In genomic region chr7:99380032-99380822, GRCh38 we compare ENCODE assay signal across 1 cellular context.
TF ChIP-seq lines count a peak whose summit lies in the region.

No MANE protein-coding gene starts in this region.

TF ChIP-seq in K562, 482 proteins besides CTCF, POLR2A, EP300 and RAD21 (continued from another document and continues in another):
- TF ChIP-seq PRDM10 (IDR thresholded peaks at IDR 0.05; ENCODE audit: partially characterized antibody) (peak; percentile 29), SNIP1 (IDR thresholded peaks at IDR 0.05; ENCODE audit: low read depth) (peak; percentile 80), POU5F1 (IDR thresholded peaks at IDR 0.05; ENCODE audit: borderline replicate concordance, low read depth, low read length, partially characterized antibody) (no peak), FOXJ3 (CRISPR knock-in tag; IDR thresholded peaks at IDR 0.05) (no peak), MITF (IDR thresholded peaks at IDR 0.05) (no peak), TAF1 (IDR thresholded peaks at IDR 0.05; ENCODE audit: control insufficient read depth, extremely low read depth, insufficient read depth, low read length, severe bottlenecking) (no peak), RERE (CRISPR knock-in tag; IDR thresholded peaks at IDR 0.05; ENCODE audit: borderline replicate concordance) (peak; percentile 20; the same call in 1 of the 2 replicates), SMC3 (conservative IDR thresholded peaks at IDR 0.05; ENCODE audit: insufficient read depth, low read depth, low read length) (0 out of 2 replicates have a peak, but pooled peaks have one; percentile 3), PCBP1 (IDR thresholded peaks at IDR 0.05; ENCODE audit: low read depth, low read length, poor library complexity, severe bottlenecking) (no peak), PURB (CRISPR knock-in tag; IDR thresholded peaks at IDR 0.05; ENCODE audit: low read depth) (no peak), TARDBP (IDR thresholded peaks at IDR 0.05) (0 out of 2 replicates have a peak, but pooled peaks have one; percentile 15), AFF1 (IDR thresholded peaks at IDR 0.05; ENCODE audit: low read depth in 1 of 2, partially characterized antibody in 2 of 2) (no peak), SAP30 (IDR thresholded peaks at IDR 0.05; ENCODE audit: borderline replicate concordance, insufficient read depth, low read depth, low read length, poor library complexity, severe bottlenecking) (peak; percentile 53), RCOR1 (IDR thresholded peaks at IDR 0.05; ENCODE audit: borderline replicate concordance in 1 of 2, low read depth in 2 of 2, low read length in 2 of 2) (peak; percentile 29 to 64; a peak in 2 of 4 replicates), SRF (CRISPR knock-in tag; IDR thresholded peaks at IDR 0.05) (peak in 1 of 2 experiments; percentile 42; a peak in 1 of 4 replicates), ZFPM2 (CRISPR knock-in tag; IDR thresholded peaks at IDR 0.05) (no peak), ZNF699 (CRISPR knock-in tag; IDR thresholded peaks at IDR 0.05; ENCODE audit: insufficient replicate concordance) (peak; percentile 25), SIN3A (IDR thresholded peaks at IDR 0.05; ENCODE audit: borderline replicate concordance in 2 of 2, control insufficient read depth in 1 of 2, low read depth in 2 of 2, low read length in 2 of 2) (0 out of 4 replicates have a peak, but pooled peaks of 1 of the 2 experiments have one; percentile 30), MYBL2 (IDR thresholded peaks at IDR 0.05; ENCODE audit: low read depth) (no peak), MYBL2 (CRISPR knock-in tag; IDR thresholded peaks at IDR 0.05; ENCODE audit: borderline replicate concordance) (no peak)
- TF ChIP-seq, protein P1, sequence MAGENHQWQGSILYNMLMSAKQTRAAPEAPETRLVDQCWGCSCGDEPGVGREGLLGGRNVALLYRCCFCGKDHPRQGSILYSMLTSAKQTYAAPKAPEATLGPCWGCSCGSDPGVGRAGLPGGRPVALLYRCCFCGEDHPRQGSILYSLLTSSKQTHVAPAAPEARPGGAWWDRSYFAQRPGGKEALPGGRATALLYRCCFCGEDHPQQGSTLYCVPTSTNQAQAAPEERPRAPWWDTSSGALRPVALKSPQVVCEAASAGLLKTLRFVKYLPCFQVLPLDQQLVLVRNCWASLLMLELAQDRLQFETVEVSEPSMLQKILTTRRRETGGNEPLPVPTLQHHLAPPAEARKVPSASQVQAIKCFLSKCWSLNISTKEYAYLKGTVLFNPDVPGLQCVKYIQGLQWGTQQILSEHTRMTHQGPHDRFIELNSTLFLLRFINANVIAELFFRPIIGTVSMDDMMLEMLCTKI (IDR thresholded peaks at IDR 0.05; ENCODE audit: partially characterized antibody): no peak
- TF ChIP-seq, protein P2, sequence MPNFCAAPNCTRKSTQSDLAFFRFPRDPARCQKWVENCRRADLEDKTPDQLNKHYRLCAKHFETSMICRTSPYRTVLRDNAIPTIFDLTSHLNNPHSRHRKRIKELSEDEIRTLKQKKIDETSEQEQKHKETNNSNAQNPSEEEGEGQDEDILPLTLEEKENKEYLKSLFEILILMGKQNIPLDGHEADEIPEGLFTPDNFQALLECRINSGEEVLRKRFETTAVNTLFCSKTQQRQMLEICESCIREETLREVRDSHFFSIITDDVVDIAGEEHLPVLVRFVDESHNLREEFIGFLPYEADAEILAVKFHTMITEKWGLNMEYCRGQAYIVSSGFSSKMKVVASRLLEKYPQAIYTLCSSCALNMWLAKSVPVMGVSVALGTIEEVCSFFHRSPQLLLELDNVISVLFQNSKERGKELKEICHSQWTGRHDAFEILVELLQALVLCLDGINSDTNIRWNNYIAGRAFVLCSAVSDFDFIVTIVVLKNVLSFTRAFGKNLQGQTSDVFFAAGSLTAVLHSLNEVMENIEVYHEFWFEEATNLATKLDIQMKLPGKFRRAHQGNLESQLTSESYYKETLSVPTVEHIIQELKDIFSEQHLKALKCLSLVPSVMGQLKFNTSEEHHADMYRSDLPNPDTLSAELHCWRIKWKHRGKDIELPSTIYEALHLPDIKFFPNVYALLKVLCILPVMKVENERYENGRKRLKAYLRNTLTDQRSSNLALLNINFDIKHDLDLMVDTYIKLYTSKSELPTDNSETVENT (CRISPR knock-in tag; IDR thresholded peaks at IDR 0.05): no peak
- TF ChIP-seq, protein P3, sequence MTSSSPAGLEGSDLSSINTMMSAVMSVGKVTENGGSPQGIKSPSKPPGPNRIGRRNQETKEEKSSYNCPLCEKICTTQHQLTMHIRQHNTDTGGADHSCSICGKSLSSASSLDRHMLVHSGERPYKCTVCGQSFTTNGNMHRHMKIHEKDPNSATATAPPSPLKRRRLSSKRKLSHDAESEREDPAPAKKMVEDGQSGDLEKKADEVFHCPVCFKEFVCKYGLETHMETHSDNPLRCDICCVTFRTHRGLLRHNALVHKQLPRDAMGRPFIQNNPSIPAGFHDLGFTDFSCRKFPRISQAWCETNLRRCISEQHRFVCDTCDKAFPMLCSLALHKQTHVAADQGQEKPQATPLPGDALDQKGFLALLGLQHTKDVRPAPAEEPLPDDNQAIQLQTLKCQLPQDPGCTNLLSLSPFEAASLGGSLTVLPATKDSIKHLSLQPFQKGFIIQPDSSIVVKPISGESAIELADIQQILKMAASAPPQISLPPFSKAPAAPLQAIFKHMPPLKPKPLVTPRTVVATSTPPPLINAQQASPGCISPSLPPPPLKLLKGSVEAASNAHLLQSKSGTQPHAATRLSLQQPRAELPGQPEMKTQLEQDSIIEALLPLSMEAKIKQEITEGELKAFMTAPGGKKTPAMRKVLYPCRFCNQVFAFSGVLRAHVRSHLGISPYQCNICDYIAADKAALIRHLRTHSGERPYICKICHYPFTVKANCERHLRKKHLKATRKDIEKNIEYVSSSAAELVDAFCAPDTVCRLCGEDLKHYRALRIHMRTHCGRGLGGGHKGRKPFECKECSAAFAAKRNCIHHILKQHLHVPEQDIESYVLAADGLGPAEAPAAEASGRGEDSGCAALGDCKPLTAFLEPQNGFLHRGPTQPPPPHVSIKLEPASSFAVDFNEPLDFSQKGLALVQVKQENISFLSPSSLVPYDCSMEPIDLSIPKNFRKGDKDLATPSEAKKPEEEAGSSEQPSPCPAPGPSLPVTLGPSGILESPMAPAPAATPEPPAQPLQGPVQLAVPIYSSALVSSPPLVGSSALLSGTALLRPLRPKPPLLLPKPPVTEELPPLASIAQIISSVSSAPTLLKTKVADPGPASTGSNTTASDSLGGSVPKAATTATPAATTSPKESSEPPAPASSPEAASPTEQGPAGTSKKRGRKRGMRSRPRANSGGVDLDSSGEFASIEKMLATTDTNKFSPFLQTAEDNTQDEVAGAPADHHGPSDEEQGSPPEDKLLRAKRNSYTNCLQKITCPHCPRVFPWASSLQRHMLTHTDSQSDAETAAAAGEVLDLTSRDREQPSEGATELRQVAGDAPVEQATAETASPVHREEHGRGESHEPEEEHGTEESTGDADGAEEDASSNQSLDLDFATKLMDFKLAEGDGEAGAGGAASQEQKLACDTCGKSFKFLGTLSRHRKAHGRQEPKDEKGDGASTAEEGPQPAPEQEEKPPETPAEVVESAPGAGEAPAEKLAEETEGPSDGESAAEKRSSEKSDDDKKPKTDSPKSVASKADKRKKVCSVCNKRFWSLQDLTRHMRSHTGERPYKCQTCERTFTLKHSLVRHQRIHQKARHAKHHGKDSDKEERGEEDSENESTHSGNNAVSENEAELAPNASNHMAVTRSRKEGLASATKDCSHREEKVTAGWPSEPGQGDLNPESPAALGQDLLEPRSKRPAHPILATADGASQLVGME (CRISPR knock-in tag; IDR thresholded peaks at IDR 0.05): 0 out of 2 replicates have a peak, but pooled peaks have one; percentile 53
